In the genomic region with DNA sequence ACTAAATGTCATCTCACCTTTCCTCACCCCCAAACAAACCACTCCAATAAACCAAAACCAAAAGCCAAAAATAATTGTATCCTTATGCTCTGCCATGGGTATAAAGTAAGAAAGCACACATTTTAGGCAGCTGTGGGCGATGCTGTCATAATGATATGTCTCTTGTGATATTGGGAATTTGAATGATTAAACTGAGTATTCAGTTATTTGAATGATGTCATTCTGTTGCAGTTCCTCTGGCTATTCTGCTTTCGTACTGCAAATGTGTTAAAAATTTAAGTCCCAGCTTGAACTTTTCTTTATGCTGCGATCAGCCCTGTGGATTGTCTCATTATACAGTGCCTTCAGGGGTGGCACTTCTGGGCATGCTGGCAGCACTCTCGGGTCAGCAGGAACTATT, we compare ENCODE assay signal across 8 cellular contexts.
"Had no signal": no experiment of that assay in that cellular context is flagged by ENCODE, and none has a peak within 500 bp of the region (broad histone marks: within the 10 kb centered on the region; RNA-seq: fewer than 3 reads in every experiment).

No MANE protein-coding gene starts in this region.

- DNase-seq: H9, HCEC 1CT, KG1 had no signal

- ATAC-seq: GM23338 had no signal

- H3K4me3 ChIP-seq: GM23338 had no signal

- H2AFZ ChIP-seq: GM23338 had no signal

- H3K4me3 Mint-ChIP-seq: GM23338, H9, IgD-negative memory B cell had no signal

- H3K9me3 Mint-ChIP-seq: GM23338, H9, IgD-negative memory B cell had no signal

- FAIRE-seq: H1, H54, HTR-8/SVneo had no signal

- H3K4me2 ChIP-seq: GM23338 had no signal

- H3K27ac Mint-ChIP-seq: GM23338, H9, IgD-negative memory B cell had no signal
